ENCODE assay signal across 19 cellular contexts in the genomic region with DNA sequence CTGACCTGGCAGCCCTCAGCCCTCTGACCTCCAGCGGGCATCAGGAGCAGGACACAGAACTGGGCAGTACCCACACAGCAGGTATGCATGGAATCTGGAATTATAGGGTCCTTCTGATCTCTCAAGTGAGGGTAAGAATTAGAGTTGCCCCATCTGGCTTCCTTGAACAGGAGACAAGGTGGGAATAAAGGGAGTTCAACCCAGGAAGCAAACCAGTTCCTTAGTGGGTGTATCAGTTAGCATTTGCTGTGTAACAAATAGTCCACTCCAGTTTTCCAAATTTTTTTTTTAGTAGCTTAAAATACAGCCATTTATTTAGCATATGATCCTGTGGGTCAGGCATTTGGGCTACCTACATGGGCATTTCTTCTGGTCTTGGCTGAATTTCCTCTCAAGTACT. TPM values are rescaled to one million over a fixed set of nuclear protein-coding genes. Genes with fewer than 3 reads are reported as not detected.
DNase-seq lines count a peak whose midpoint lies in the region; ATAC-seq, FAIRE-seq and TF ChIP-seq lines count a peak whose summit lies in the region.
"Had no signal": no experiment of that assay in that cellular context is flagged by ENCODE, and none has a peak within 500 bp of the region (broad histone marks: within the 10 kb centered on the region; RNA-seq: fewer than 3 reads in every experiment).

No MANE protein-coding gene starts in this region.

- no TSS peak for BruUV-seq in HepG2 (replicated peaks; lab: Mats Ljungman, UMichigan)

- H3K27me3 Mint-ChIP-seq in T-helper 17 cell: no peaks in the 10 kb centered on the region
- H3K27me3 Mint-ChIP-seq: B cell; CD4-positive, alpha-beta memory T cell had no signal

- WGBS in HepG2 (ENCODE audit: low lambda C conversion rate): 100% methylated on average over 1 of the region's 1 CpG
- no CpG with 5 or more reads among the region's 1 CpG for WGBS in right lobe of liver (ENCODE audit: insufficient coverage, low coverage, low lambda C conversion rate, missing lambda C conversion rate)
- 100% methylated on average over 1 of the region's 1 CpG for WGBS in mesenchymal stem cell
- no CpG with 5 or more reads among the region's 1 CpG for WGBS in esophagus squamous epithelium, 2 donors

- FAIRE-seq in HepG2 (lab: Jason Lieb, UNC): no peak
- FAIRE-seq: H54 had no signal

- intact Hi-C loops in HepG2 (cut with micrococcal nuclease; ENCODE audit: unreplicated experiment) (no loop called here), right lobe of liver (cut with DNase I) (no loop called here), esophagus squamous epithelium (cut with DNase I) (no loop called here)

- H4K8ac ChIP-seq in mesenchymal stem cell (ENCODE audit: low read length): no peak overlapping the region

- H4K91ac ChIP-seq in mesenchymal stem cell (ENCODE audit: low read length): no peak overlapping the region

- peaks cover 65 to 73% of the 10 kb centered on the region in 2 experiments for H3K36me3 ChIP-seq in HepG2 (replicated peaks in 1 of 2; ENCODE audit: control insufficient read depth in 1 of 2, insufficient read depth in 2 of 2, low read length in 2 of 2)
- peaks cover 9 to 92% (median 41%) of the 10 kb centered on the region in 4 donors for H3K36me3 ChIP-seq in right lobe of liver
- peaks cover 87 to 90% of the 10 kb centered on the region in 2 experiments for H3K36me3 ChIP-seq in mesenchymal stem cell (ENCODE audit: control insufficient read depth in 1 of 2, insufficient read depth in 2 of 2, low read depth in 1 of 2, low read length in 2 of 2)
- H3K36me3 ChIP-seq in esophagus squamous epithelium: peaks cover 58 to 100% (median 78%) of the 10 kb centered on the region in 3 donors

- no peak overlapping the region for H3K4me3 Mint-ChIP-seq in T-helper 17 cell
- H3K4me3 Mint-ChIP-seq: B cell; CD4-positive, alpha-beta memory T cell; GM23338; HFFc6 had no signal

- H3K36me3 Mint-ChIP-seq in T-helper 17 cell (ENCODE audit: low read depth): peaks cover 13% of the 10 kb centered on the region

- no peak overlapping the region for H3K14ac ChIP-seq in mesenchymal stem cell (ENCODE audit: low read length in 2 of 2)

- H3K23ac ChIP-seq in mesenchymal stem cell (ENCODE audit: low read length in 2 of 2): no peak overlapping the region

- H3K9me3 ChIP-seq in HepG2 (ENCODE audit: low read length) (no peaks in the 10 kb centered on the region), right lobe of liver (no peaks in the 10 kb centered on the region), T-helper 17 cell (ENCODE audit: control insufficient read depth, low read length, poor library complexity, severe bottlenecking) (no peaks in the 10 kb centered on the region), mesenchymal stem cell (ENCODE audit: control insufficient read depth, low read length) (no peaks in the 10 kb centered on the region), esophagus squamous epithelium (no peaks in the 10 kb centered on the region)

- no peak overlapping the region for H2BK12ac ChIP-seq in mesenchymal stem cell (ENCODE audit: low read length in 2 of 2)

- no peak overlapping the region for H2AFZ ChIP-seq in HepG2 (ENCODE audit: low read length)
- H2AFZ ChIP-seq in mesenchymal stem cell (ENCODE audit: low read depth, low read length): no peak overlapping the region
- H2AFZ ChIP-seq: GM23338 had no signal

- DNase-seq in HepG2 (ENCODE audit: low spot score) (no peak), right lobe of liver (no peak), T-helper 17 cell (no peak), mesenchymal stem cell (no peak), NCI-H446 treated with DMSO at 0.1 percent for 48 hours (lab: John Stamatoyannopoulos, UW) (no peak), SIG-M5 treated with dmso at 0.1 percent for 504 hours (lab: John Stamatoyannopoulos, UW; ENCODE audit: unreplicated experiment) (no peak), esophagus squamous epithelium (lab: John Stamatoyannopoulos, UW) (no peak)
- no peak for DNase-seq in activated CD4-positive, alpha-beta T cell treated with anti-CD3 and anti-CD28 coated beads for 4 hours
- DNase-seq: 8988T; Calu3; CD4-positive, alpha-beta memory T cell; DMS79 treated with DMSO at 0.1 percent for 48 hours; GF-D8; HCEC 1CT; HFFc6 had no signal

- peak overlapping the region; percentile 16 for H3K27ac Mint-ChIP-seq in T-helper 17 cell
- H3K27ac Mint-ChIP-seq: B cell, GM23338, HFFc6 had no signal

- TF ChIP-seq POLR2A in HepG2 (IDR thresholded peaks at IDR 0.05; ENCODE audit: insufficient read depth in 1 of 2, low read depth in 2 of 2, low read length in 2 of 2) (no peak), right lobe of liver (IDR thresholded peaks at IDR 0.05) (no peak), esophagus squamous epithelium (IDR thresholded peaks at IDR 0.05) (no peak)

- H3K27ac ChIP-seq in HepG2 (ENCODE audit: extremely low read length, insufficient read depth, low read length) (no peak overlapping the region), right lobe of liver (no peak overlapping the region), mesenchymal stem cell (ENCODE audit: low read length, poor library complexity, severe bottlenecking) (no peak overlapping the region), esophagus squamous epithelium (no peak overlapping the region)
- H3K27ac ChIP-seq: C4-2B had no signal

- no peak overlapping the region for H3K4me3 ChIP-seq in HepG2 (replicated peaks in 1 of 3; ENCODE audit: insufficient read depth in 1 of 3, low read depth in 2 of 3, low read length in 3 of 3)
- no peak overlapping the region for H3K4me3 ChIP-seq in right lobe of liver
- H3K4me3 ChIP-seq in mesenchymal stem cell (ENCODE audit: insufficient read depth in 1 of 2, low read depth in 1 of 2, low read length in 2 of 2): no peak overlapping the region
- no peak overlapping the region for H3K4me3 ChIP-seq in esophagus squamous epithelium
- H3K4me3 ChIP-seq: GM23338 had no signal

- H3K79me1 ChIP-seq in mesenchymal stem cell (replicated peaks; ENCODE audit: low read length, poor library complexity, severe bottlenecking): peaks cover 42% of the 10 kb centered on the region

- TF ChIP-seq EP300 in HepG2 (IDR thresholded peaks at IDR 0.05; ENCODE audit: low read depth in 2 of 2, low read length in 2 of 2): no peak
- TF ChIP-seq EP300 in HepG2 (CRISPR knock-in tag; IDR thresholded peaks at IDR 0.05; ENCODE audit: borderline replicate concordance): no peak

- H3K4ac ChIP-seq in mesenchymal stem cell (ENCODE audit: low read depth in 1 of 2, low read length in 2 of 2): no peak overlapping the region

- CTCF ChIA-PET in HepG2 (lab: Yijun Ruan, JAX; ENCODE audit: low intra/inter-chr PET ratio, low total read pairs): no interaction called here

- no peak for TF ChIP-seq RAD21 in HepG2 (CRISPR knock-in tag; IDR thresholded peaks at IDR 0.05)

- POLR2A ChIA-PET in HepG2 (lab: Yijun Ruan, JAX): no interaction called here

- no peaks in the 10 kb centered on the region for H4K20me1 ChIP-seq in HepG2 (ENCODE audit: insufficient read depth, low read length)

- H3K27me3 ChIP-seq in HepG2 (ENCODE audit: control insufficient read depth in 1 of 2, insufficient read depth in 2 of 2, low read length in 2 of 2) (no peaks in the 10 kb centered on the region), right lobe of liver (no peaks in the 10 kb centered on the region), mesenchymal stem cell (ENCODE audit: control insufficient read depth in 1 of 2, insufficient read depth in 1 of 2, low read length in 2 of 2) (no peaks in the 10 kb centered on the region), esophagus squamous epithelium (no peaks in the 10 kb centered on the region)

- peaks cover 8% of the 10 kb centered on the region; the same call in 1 of the 2 replicates for H3K4me1 ChIP-seq in HepG2 (ENCODE audit: insufficient read depth, low read length)
- no peaks in the 10 kb centered on the region for H3K4me1 ChIP-seq in right lobe of liver
- peaks cover 3% of the 10 kb centered on the region for H3K4me1 ChIP-seq in mesenchymal stem cell (ENCODE audit: control insufficient read depth, insufficient read depth, low read depth, low read length)
- H3K4me1 ChIP-seq in esophagus squamous epithelium: no peaks in the 10 kb centered on the region

- H3K4me2 ChIP-seq in HepG2 (ENCODE audit: low read depth, low read length) (no peak overlapping the region), mesenchymal stem cell (ENCODE audit: low read length, poor library complexity, severe bottlenecking) (no peak overlapping the region)
- H3K4me2 ChIP-seq: GM23338 had no signal

- no peak overlapping the region for H3K9ac ChIP-seq in HepG2 (ENCODE audit: insufficient read depth, low read depth, low read length)
- peak overlapping the region; percentile 7 for H3K9ac ChIP-seq in mesenchymal stem cell (ENCODE audit: low read length)

- in situ Hi-C loops in HepG2 (cut with HindIII; ENCODE audit: extremely low pct_ligation_motif_present, low pct_unique_long_range_greater_than_20kb): no loop called here

- no peak overlapping the region for H2BK5ac ChIP-seq in mesenchymal stem cell (ENCODE audit: low read depth, low read length, poor library complexity, severe bottlenecking)

- H2BK15ac ChIP-seq in mesenchymal stem cell (ENCODE audit: low read depth, poor library complexity, severe bottlenecking): no peak overlapping the region

- H3K4me1 Mint-ChIP-seq in T-helper 17 cell: peaks cover 4% of the 10 kb centered on the region
- H3K4me1 Mint-ChIP-seq: GM23338 had no signal

- ATAC-seq in HepG2: no peak
- no peak for ATAC-seq in right lobe of liver
- no peak for ATAC-seq in T-helper 17 cell
- ATAC-seq: GM23338 had no signal

- no peak overlapping the region for H2AK5ac ChIP-seq in mesenchymal stem cell (ENCODE audit: low read length, severe bottlenecking)

- no peaks in the 10 kb centered on the region for H3K79me2 ChIP-seq in HepG2 (ENCODE audit: insufficient read depth, low read length)

- no peak for TF ChIP-seq CTCF in HepG2 (CRISPR knock-in tag; IDR thresholded peaks at IDR 0.05)
- no peak for TF ChIP-seq CTCF in right lobe of liver (IDR thresholded peaks at IDR 0.05)
- TF ChIP-seq CTCF in esophagus squamous epithelium (IDR thresholded peaks at IDR 0.05): no peak

- H3K18ac ChIP-seq in mesenchymal stem cell (ENCODE audit: low read depth in 1 of 2, low read length in 2 of 2): no peak overlapping the region

- H2BK120ac ChIP-seq in mesenchymal stem cell (ENCODE audit: low read depth, low read length): no peak overlapping the region

RNA-seq across cellular contexts. Expression of a gene that starts 15.7 kb away (rescaled TPM):
- total RNA-seq in HepG2 (2016; rRNA removed; fragmentation: Illumina TruSeq; extraction: Trizol): 36.6 and 44.4 TPM in 2 replicates
- 4.7 and 5.3 TPM in 2 replicates for total RNA-seq in HepG2 (2016; cell fraction: cytosol; rRNA removed; fragmentation: Illumina TruSeq; extraction: Trizol; ENCODE audit: low read depth)
- total RNA-seq in HepG2 (2016; cell fraction: insoluble cytoplasmic fraction; rRNA removed; fragmentation: Illumina TruSeq; extraction: Trizol): 37.6 and 37.9 TPM in 2 replicates
- 17.4 and 17.9 TPM in 2 replicates for total RNA-seq in HepG2 (2016; cell fraction: membrane; rRNA removed; fragmentation: Illumina TruSeq; extraction: Trizol)
- 23.6 and 27.3 TPM in 2 replicates for total RNA-seq in HepG2 (2016; cell fraction: nucleus; rRNA removed; fragmentation: Illumina TruSeq; extraction: Trizol)
- 27.3 and 27.8 TPM in 2 replicates for polyA plus RNA-seq in HepG2 (2011; rRNA removed)
- 15.7 and 16.8 TPM in 2 replicates for polyA plus RNA-seq in HepG2 (2011; cell fraction: cytosol; rRNA removed)
- 36.4 and 42.5 TPM in 2 replicates for polyA plus RNA-seq in HepG2 (2011; cell fraction: nucleus; rRNA removed)
- polyA plus RNA-seq in HepG2 (2012): 18.3 and 22.8 TPM in 2 replicates
- polyA plus RNA-seq in HepG2 (2016; cell fraction: cytosol; fragmentation: Illumina TruSeq; extraction: Trizol; ENCODE audit: low read depth): 2.6 TPM in 2 replicates
- polyA plus RNA-seq in HepG2 (2016; cell fraction: insoluble cytoplasmic fraction; fragmentation: Illumina TruSeq; extraction: Trizol; ENCODE audit: low read depth): 25.4 and 30.9 TPM in 2 replicates
- 6.2 and 7.0 TPM in 2 replicates for polyA plus RNA-seq in HepG2 (2016; cell fraction: membrane; fragmentation: Illumina TruSeq; extraction: Trizol; ENCODE audit: low read depth)
- polyA plus RNA-seq in HepG2 (2016; cell fraction: nucleus; fragmentation: Illumina TruSeq; extraction: Trizol; ENCODE audit: insufficient read depth, low read depth): 35.3 and 39.8 TPM in 2 replicates
- 25.5 and 99.2 TPM in 2 replicates for polyA minus RNA-seq in HepG2 (2011; rRNA and poly(A)+ RNA removed; ENCODE audit: low replicate concordance)
- 36.0 and 39.4 TPM in 2 replicates for polyA minus RNA-seq in HepG2 (2011; cell fraction: cytosol; rRNA and poly(A)+ RNA removed)
- 27.7 and 33.1 TPM in 2 replicates for polyA minus RNA-seq in HepG2 (2011; cell fraction: nucleus; rRNA and poly(A)+ RNA removed)
- 10 to 100 TPM; 10.1 to 20.4 (median 17.0) TPM for total RNA-seq in right lobe of liver
- 10 to 100 TPM; 20.1 to 21.1 TPM for total RNA-seq in T-helper 17 cell
- 22.4 TPM for polyA plus RNA-seq in mesenchymal stem cell (2013, experiment 1 of 2)
- 21.0 TPM for polyA plus RNA-seq in mesenchymal stem cell (2013, experiment 2 of 2)
- total RNA-seq in esophagus squamous epithelium: 10 to 100 TPM; 14.9 to 31.3 (median 17.2) TPM

RNA-seq across cellular contexts. Expression of a gene that starts 26.9 kb away (rescaled TPM):
- total RNA-seq in HepG2 (2016; rRNA removed; fragmentation: Illumina TruSeq; extraction: Trizol) (123 and 127 TPM in 2 replicates), right lobe of liver (10 to 100 TPM; 13.0 to 17.8 (median 13.8) TPM), T-helper 17 cell (10 to 100 TPM; 47.2 to 53.0 TPM), esophagus squamous epithelium (10 to 100 TPM; 39.4 to 49.1 (median 46.2) TPM)
- 91.5 and 107 TPM in 2 replicates for total RNA-seq in HepG2 (2016; cell fraction: cytosol; rRNA removed; fragmentation: Illumina TruSeq; extraction: Trizol; ENCODE audit: low read depth)
- total RNA-seq in HepG2 (2016; cell fraction: insoluble cytoplasmic fraction; rRNA removed; fragmentation: Illumina TruSeq; extraction: Trizol): 126 TPM in 2 replicates
- 107 and 121 TPM in 2 replicates for total RNA-seq in HepG2 (2016; cell fraction: membrane; rRNA removed; fragmentation: Illumina TruSeq; extraction: Trizol)
- 89.8 and 90.2 TPM in 2 replicates for total RNA-seq in HepG2 (2016; cell fraction: nucleus; rRNA removed; fragmentation: Illumina TruSeq; extraction: Trizol)
- polyA plus RNA-seq in HepG2 (2011; rRNA removed): 31.2 and 39.2 TPM in 2 replicates
- 23.0 and 31.7 TPM in 2 replicates for polyA plus RNA-seq in HepG2 (2011; cell fraction: cytosol; rRNA removed)
- 41.6 and 42.6 TPM in 2 replicates for polyA plus RNA-seq in HepG2 (2011; cell fraction: nucleus; rRNA removed)
- 57.3 and 61.8 TPM in 2 replicates for polyA plus RNA-seq in HepG2 (2012)
- 37.8 and 43.1 TPM in 2 replicates for polyA plus RNA-seq in HepG2 (2016; cell fraction: cytosol; fragmentation: Illumina TruSeq; extraction: Trizol; ENCODE audit: low read depth)
- polyA plus RNA-seq in HepG2 (2016; cell fraction: insoluble cytoplasmic fraction; fragmentation: Illumina TruSeq; extraction: Trizol; ENCODE audit: low read depth): 105 and 120 TPM in 2 replicates
- polyA plus RNA-seq in HepG2 (2016; cell fraction: membrane; fragmentation: Illumina TruSeq; extraction: Trizol; ENCODE audit: low read depth): 70.7 and 71.1 TPM in 2 replicates
- polyA plus RNA-seq in HepG2 (2016; cell fraction: nucleus; fragmentation: Illumina TruSeq; extraction: Trizol; ENCODE audit: insufficient read depth, low read depth): 77.9 and 84.3 TPM in 2 replicates
- polyA minus RNA-seq in HepG2 (2011; rRNA and poly(A)+ RNA removed; ENCODE audit: low replicate concordance): 24.2 and 40.6 TPM in 2 replicates
- 23.3 and 28.9 TPM in 2 replicates for polyA minus RNA-seq in HepG2 (2011; cell fraction: cytosol; rRNA and poly(A)+ RNA removed)
- 83.4 and 101 TPM in 2 replicates for polyA minus RNA-seq in HepG2 (2011; cell fraction: nucleus; rRNA and poly(A)+ RNA removed)
- 21.4 TPM for polyA plus RNA-seq in mesenchymal stem cell (2013, experiment 1 of 2)
- 21.4 TPM for polyA plus RNA-seq in mesenchymal stem cell (2013, experiment 2 of 2)

RNA-seq across cellular contexts. Expression of a gene that starts 42.0 kb away (rescaled TPM):
- 23.2 and 23.7 TPM in 2 replicates for total RNA-seq in HepG2 (2016; rRNA removed; fragmentation: Illumina TruSeq; extraction: Trizol)
- 6.5 and 6.6 TPM in 2 replicates for total RNA-seq in HepG2 (2016; cell fraction: cytosol; rRNA removed; fragmentation: Illumina TruSeq; extraction: Trizol; ENCODE audit: low read depth)
- 20.8 and 26.3 TPM in 2 replicates for total RNA-seq in HepG2 (2016; cell fraction: insoluble cytoplasmic fraction; rRNA removed; fragmentation: Illumina TruSeq; extraction: Trizol)
- total RNA-seq in HepG2 (2016; cell fraction: membrane; rRNA removed; fragmentation: Illumina TruSeq; extraction: Trizol): 15.6 and 19.4 TPM in 2 replicates
- 14.1 and 15.3 TPM in 2 replicates for total RNA-seq in HepG2 (2016; cell fraction: nucleus; rRNA removed; fragmentation: Illumina TruSeq; extraction: Trizol)
- 7.9 and 9.1 TPM in 2 replicates for polyA plus RNA-seq in HepG2 (2011; rRNA removed)
- polyA plus RNA-seq in HepG2 (2011; cell fraction: cytosol; rRNA removed): 6.7 and 9.3 TPM in 2 replicates
- 13.1 and 17.4 TPM in 2 replicates for polyA plus RNA-seq in HepG2 (2011; cell fraction: nucleus; rRNA removed)
- 6.2 and 7.2 TPM in 2 replicates for polyA plus RNA-seq in HepG2 (2012)
- 6.5 and 8.5 TPM in 2 replicates for polyA plus RNA-seq in HepG2 (2016; cell fraction: cytosol; fragmentation: Illumina TruSeq; extraction: Trizol; ENCODE audit: low read depth)
- polyA plus RNA-seq in HepG2 (2016; cell fraction: insoluble cytoplasmic fraction; fragmentation: Illumina TruSeq; extraction: Trizol; ENCODE audit: low read depth): 20.4 and 21.3 TPM in 2 replicates
- 13.2 and 17.0 TPM in 2 replicates for polyA plus RNA-seq in HepG2 (2016; cell fraction: membrane; fragmentation: Illumina TruSeq; extraction: Trizol; ENCODE audit: low read depth)
- 18.0 and 19.1 TPM in 2 replicates for polyA plus RNA-seq in HepG2 (2016; cell fraction: nucleus; fragmentation: Illumina TruSeq; extraction: Trizol; ENCODE audit: insufficient read depth, low read depth)
- 15.2 and 46.1 TPM in 2 replicates for polyA minus RNA-seq in HepG2 (2011; rRNA and poly(A)+ RNA removed; ENCODE audit: low replicate concordance)
- polyA minus RNA-seq in HepG2 (2011; cell fraction: cytosol; rRNA and poly(A)+ RNA removed): 8.3 and 11.6 TPM in 2 replicates
- 23.7 and 26.3 TPM in 2 replicates for polyA minus RNA-seq in HepG2 (2011; cell fraction: nucleus; rRNA and poly(A)+ RNA removed)
- total RNA-seq in right lobe of liver: 10 to 100 TPM in 3 of 6 experiments, 1 to 10 TPM in 3; 7.7 to 16.1 (median 9.5) TPM
- total RNA-seq in T-helper 17 cell: 10 to 100 TPM; 11.3 to 11.9 TPM
- 9.4 TPM for polyA plus RNA-seq in mesenchymal stem cell (2013, experiment 1 of 2)
- 9.5 TPM for polyA plus RNA-seq in mesenchymal stem cell (2013, experiment 2 of 2)
- 10 to 100 TPM in 2 of 4 donors, 1 to 10 TPM in 2; 5.8 to 12.8 (median 10.4) TPM for total RNA-seq in esophagus squamous epithelium
